ENCODE assay signal across 16 cellular contexts in the genomic region with DNA sequence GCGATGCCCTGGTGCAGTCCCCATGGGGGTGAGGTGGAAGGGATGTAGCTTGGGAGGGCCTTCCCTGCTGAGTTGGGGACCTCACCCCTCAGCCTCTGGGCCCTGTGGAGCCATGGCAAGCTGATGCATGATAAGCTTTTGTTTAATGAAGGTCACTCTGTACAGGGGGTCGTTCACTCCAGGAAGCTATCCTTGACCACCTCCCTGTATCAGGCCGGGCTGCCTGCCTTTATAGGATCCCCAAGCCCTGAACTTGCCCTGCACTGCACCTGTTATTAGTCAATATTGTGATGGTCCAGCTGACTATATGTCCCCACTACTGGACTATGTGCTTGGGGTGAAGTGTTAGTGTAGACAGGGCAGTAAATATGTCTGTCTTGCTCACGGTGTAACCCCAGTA. TPM values are rescaled to one million over a fixed set of nuclear protein-coding genes. Genes with fewer than 3 reads are reported as not detected.
DNase-seq lines count a peak whose midpoint lies in the region; TF ChIP-seq lines count a peak whose summit lies in the region.
"Had no signal": no experiment of that assay in that cellular context is flagged by ENCODE, and none has a peak within 500 bp of the region (broad histone marks: within the 10 kb centered on the region; RNA-seq: fewer than 3 reads in every experiment).

No MANE protein-coding gene starts in this region.

- H2AFZ ChIP-seq in H9 (ENCODE audit: low read length) (no peak overlapping the region), neuronal stem cell (ENCODE audit: low read length) (no peak overlapping the region)
- H2AFZ ChIP-seq: GM23338 had no signal

- H3K23ac ChIP-seq in H9 (ENCODE audit: insufficient read length, low read depth, low read length) = no peak overlapping the region
- no peak overlapping the region for H3K23ac ChIP-seq in neuronal stem cell (ENCODE audit: low read depth, low read length, poor library complexity)

- H2BK12ac ChIP-seq in H9 (ENCODE audit: insufficient read length, low read depth, low read length) = no peak overlapping the region
- no peak overlapping the region for H2BK12ac ChIP-seq in neuronal stem cell (ENCODE audit: low read length)

- no peaks in the 10 kb centered on the region for H3K79me1 ChIP-seq in H9 (ENCODE audit: insufficient read depth, low read depth, low read length, poor library complexity, severe bottlenecking)
- H3K79me1 ChIP-seq in neuronal stem cell (ENCODE audit: low read depth, low read length) = no peaks in the 10 kb centered on the region

- H3K36me3 ChIP-seq in neuronal stem cell (replicated peaks in 1 of 2; ENCODE audit: control insufficient read depth in 2 of 2, insufficient read depth in 2 of 2, low read length in 2 of 2) = no peaks in the 10 kb centered on the region
- H3K36me3 ChIP-seq: BE2C had no signal

- H3K4ac ChIP-seq in H9 (ENCODE audit: low read depth, low read length) (no peak overlapping the region), neuronal stem cell (ENCODE audit: low read length) (no peak overlapping the region)

- H3K27me3 Mint-ChIP-seq in H9 (ENCODE audit: low read depth) = peaks cover 41% of the 10 kb centered on the region
- H3K27me3 Mint-ChIP-seq in activated naive CD8-positive, alpha-beta T cell treated with anti-CD3 and anti-CD28 coated beads for 36 hours = no peaks in the 10 kb centered on the region

- H3K9ac ChIP-seq in H9 (ENCODE audit: extremely low read depth, insufficient read length, low read length) = no peak overlapping the region
- H3K9ac ChIP-seq in neuronal stem cell (ENCODE audit: low read depth, low read length, poor library complexity) = no peak overlapping the region

- no peaks in the 10 kb centered on the region; a peak in 1 of 7 replicates for H3K36me3 Mint-ChIP-seq in H9 (ENCODE audit: insufficient read depth in 1 of 3, low read depth in 3 of 3)
- H3K36me3 Mint-ChIP-seq in activated naive CD8-positive, alpha-beta T cell treated with anti-CD3 and anti-CD28 coated beads for 36 hours = peaks cover 2% of the 10 kb centered on the region
- H3K36me3 Mint-ChIP-seq: CD4-positive, alpha-beta memory T cell had no signal

- peaks cover 4 to 7% of the 10 kb centered on the region in 2 experiments for H3K4me1 Mint-ChIP-seq in H9
- H3K4me1 Mint-ChIP-seq in activated naive CD8-positive, alpha-beta T cell treated with anti-CD3 and anti-CD28 coated beads for 36 hours = peaks cover 15% of the 10 kb centered on the region

- no peak overlapping the region for H3K27ac Mint-ChIP-seq in H9
- H3K27ac Mint-ChIP-seq in activated naive CD8-positive, alpha-beta T cell treated with anti-CD3 and anti-CD28 coated beads for 36 hours = no peak overlapping the region
- H3K27ac Mint-ChIP-seq: CD4-positive, alpha-beta memory T cell; GM23338 had no signal

- H4K8ac ChIP-seq in H9 (replicated peaks; ENCODE audit: insufficient read length, low read depth, low read length) (no peak overlapping the region), neuronal stem cell (ENCODE audit: low read depth, low read length) (no peak overlapping the region)

- H3K4me2 ChIP-seq in H9 (ENCODE audit: insufficient read depth, insufficient read length, low read length) (no peak overlapping the region), neuronal stem cell (ENCODE audit: insufficient read depth, low read length, poor library complexity, severe bottlenecking) (no peak overlapping the region)
- H3K4me2 ChIP-seq: GM23338 had no signal

- no peaks in the 10 kb centered on the region for H3K4me1 ChIP-seq in H9 (ENCODE audit: insufficient read depth, low read length)
- peaks cover 3% of the 10 kb centered on the region in 2 donors for H3K4me1 ChIP-seq in neuronal stem cell (ENCODE audit: control insufficient read depth in 2 of 2, insufficient read depth in 1 of 2, low read depth in 1 of 2, low read length in 2 of 2)
- H3K4me1 ChIP-seq: BE2C had no signal

- H3K27me3 ChIP-seq in H9 (ENCODE audit: insufficient read depth, low read length) (no peaks in the 10 kb centered on the region; the same call in 1 of the 2 replicates), neuronal stem cell (ENCODE audit: control insufficient read depth in 3 of 3, insufficient read depth in 3 of 3, low read depth in 1 of 3, low read length in 3 of 3) (peaks cover 0 to 4% (median 0%) of the 10 kb centered on the region in 3 experiments)
- H3K27me3 ChIP-seq: BE2C had no signal

- no peak overlapping the region for H2BK15ac ChIP-seq in H9 (ENCODE audit: low read depth, low read length)
- no peak overlapping the region for H2BK15ac ChIP-seq in neuronal stem cell (ENCODE audit: low read length)

- WGBS in H9 (ENCODE audit: extremely low coverage, insufficient read length, low lambda C conversion rate) = no CpG with 5 or more reads among the region's 4 CpGs
- no CpG with 5 or more reads among the region's 4 CpGs for WGBS in neuronal stem cell (ENCODE audit: extremely low coverage in 2 of 2, insufficient read length in 2 of 2, insufficient replicate concordance in 1 of 2), 2 donors

- peak; percentile 1 for DNase-seq in H9
- peak; percentile 46 for DNase-seq in coronary artery (ENCODE audit: low spot score)
- no peak for DNase-seq in neuronal stem cell (ENCODE audit: low spot score)
- peak; percentile 14 for DNase-seq in ureter (ENCODE audit: low spot score)
- no peak for DNase-seq in activated naive CD8-positive, alpha-beta T cell treated with anti-CD3 and anti-CD28 coated beads for 36 hours
- no peak for DNase-seq in cerebellar nuclear complex (lab: John Stamatoyannopoulos, UW)
- DNase-seq in hypothalamus (lab: John Stamatoyannopoulos, UW) = no peak
- DNase-seq: BE2C; CD4-positive, alpha-beta memory T cell; COR-L47; DMS153; DMS79 treated with DMSO at 0.1 percent for 48 hours; EL; H7 had no signal

- no peak overlapping the region for H2BK20ac ChIP-seq in H9 (ENCODE audit: low read depth, low read length, poor library complexity, severe bottlenecking)

- H4K5ac ChIP-seq in H9 (ENCODE audit: insufficient read length, low read depth, low read length) = no peak overlapping the region

- H2BK5ac ChIP-seq in H9 (ENCODE audit: insufficient read length, low read length) (no peak overlapping the region), neuronal stem cell (ENCODE audit: low read length) (no peak overlapping the region)

- no peak overlapping the region for H3T11ph ChIP-seq in H9 (ENCODE audit: low read length)

- no peak overlapping the region for H3K4me3 Mint-ChIP-seq in H9
- no peak overlapping the region for H3K4me3 Mint-ChIP-seq in activated naive CD8-positive, alpha-beta T cell treated with anti-CD3 and anti-CD28 coated beads for 36 hours
- H3K4me3 Mint-ChIP-seq: CD4-positive, alpha-beta memory T cell; GM23338 had no signal

- TF ChIP-seq CTCF in H9 (conservative IDR thresholded peaks at IDR 0.05) (no peak), coronary artery (IDR thresholded peaks at IDR 0.05) (no peak)

- H3K9me3 ChIP-seq in H9 (ENCODE audit: control insufficient read depth, low read depth, low read length) (no peaks in the 10 kb centered on the region), neuronal stem cell (replicated peaks in 1 of 2; ENCODE audit: control insufficient read depth in 2 of 2, insufficient read depth in 1 of 2, low read depth in 1 of 2, low read length in 2 of 2) (peaks cover 1 to 5% of the 10 kb centered on the region in 2 donors)
- H3K9me3 ChIP-seq: BE2C had no signal

- no peak overlapping the region for H3K56ac ChIP-seq in H9 (ENCODE audit: insufficient read length, low read depth, low read length)

- H3K23me2 ChIP-seq in H9 (ENCODE audit: insufficient read length, low read depth, low read length, poor library complexity, severe bottlenecking) = no peaks in the 10 kb centered on the region

- H2BK120ac ChIP-seq in H9 (ENCODE audit: low read depth, low read length, poor library complexity, severe bottlenecking) (no peak overlapping the region), neuronal stem cell (ENCODE audit: low read depth, low read length) (no peak overlapping the region)

- peaks cover 0 to 2% of the 10 kb centered on the region in 2 experiments; a peak in 2 of 5 replicates for H3K9me3 Mint-ChIP-seq in H9
- H3K9me3 Mint-ChIP-seq in activated naive CD8-positive, alpha-beta T cell treated with anti-CD3 and anti-CD28 coated beads for 36 hours = peaks cover 3% of the 10 kb centered on the region

- H4K91ac ChIP-seq in H9 (ENCODE audit: insufficient read length, low read depth, low read length) (no peak overlapping the region), neuronal stem cell (ENCODE audit: low read depth, low read length, poor library complexity) (no peak overlapping the region)

- H3K79me2 ChIP-seq in H9 (ENCODE audit: insufficient read depth, low read length) = no peaks in the 10 kb centered on the region

- no peaks in the 10 kb centered on the region for H4K20me1 ChIP-seq in H9 (ENCODE audit: control insufficient read depth, insufficient read depth, insufficient read length)

- no peak overlapping the region for H3K4me3 ChIP-seq in coronary artery
- no peak overlapping the region for H3K4me3 ChIP-seq in neuronal stem cell (ENCODE audit: low read length in 2 of 2)
- H3K4me3 ChIP-seq: GM23338 had no signal

- H3K18ac ChIP-seq in H9 (ENCODE audit: insufficient read length, low read depth, low read length) (no peak overlapping the region), neuronal stem cell (ENCODE audit: low read length) (no peak overlapping the region)

- H2AK5ac ChIP-seq in H9 (ENCODE audit: insufficient read length, low read length) (no peak overlapping the region), neuronal stem cell (ENCODE audit: low read depth, low read length) (peak overlapping the region; percentile 52)

- H3K14ac ChIP-seq in H9 (ENCODE audit: insufficient read depth, low read length) = no peak overlapping the region
- no peak overlapping the region for H3K14ac ChIP-seq in neuronal stem cell (ENCODE audit: low read length)

- H3K27ac ChIP-seq in H9 (ENCODE audit: insufficient read length, low read depth, low read length) (no peak overlapping the region), coronary artery (no peak overlapping the region), neuronal stem cell (replicated peaks; ENCODE audit: low read length) (no peak overlapping the region)
- H3K27ac ChIP-seq: C4-2B had no signal

RNA-seq across cellular contexts. Expression of gene MYEOV, which starts 49.7 kb away (rescaled TPM):
- total RNA-seq in H9 (2021) (0.15 and 0.22 TPM in 2 replicates), ureter (not detected)
- 0.08 TPM for polyA plus RNA-seq in neuronal stem cell (2013, experiment 1 of 2)
- polyA plus RNA-seq in neuronal stem cell (2013, experiment 2 of 2) = 0.26 TPM
- not detected for total RNA-seq in activated naive CD8-positive, alpha-beta T cell treated with anti-CD3 and anti-CD28 coated beads for 36 hours
- total RNA-seq: CD4-positive, alpha-beta memory T cell had no signal
- polyA plus RNA-seq: CD4-positive, alpha-beta memory T cell; GM23338 had no signal

Comparison
In these comparisons a context has a peak if more than half of its experiments do, and no peak if none do; other contexts are left out.
1. DNase-seq: peak in H9 (single experiment), coronary artery (single experiment) and ureter (single experiment); none in neuronal stem cell (single experiment), activated naive CD8-positive, alpha-beta T cell treated with anti-CD3 and anti-CD28 coated beads for 36 hours (single experiment), cerebellar nuclear complex (0 of 2) and hypothalamus (0 of 51).